ENCODE assay signal across 10 cellular contexts in genomic region chr11:128421577-128421976, GRCh38.
A peak's percentile ranks its signal among the peaks of the same experiment; 100 is the strongest.
DNase-seq lines count a peak whose midpoint lies in the region; TF ChIP-seq lines count a peak whose summit lies in the region.
"Had no signal": no experiment of that assay in that cellular context is flagged by ENCODE, and none has a peak within 500 bp of the region (broad histone marks: within the 10 kb centered on the region; RNA-seq: fewer than 3 reads in every experiment).

No MANE protein-coding gene starts in this region.

- CTCF ChIA-PET in AG04450 (lab: Charles Lee): interaction anchor here (1.1 to 1.3 kb wide), 2 partner anchors 13 to 16 kb away, joined by 3 to 4 read pairs; no protein-coding TSS in a partner anchor

- intact Hi-C loops in activated T-helper 2 cell treated with anti-CD3 and anti-CD28 coated beads, Interferon-gamma antibody, Interleukin-2, Interleukin-4, amounts not matched to agents 10 μg/mL and 5 μg/mL and 100 μg/mL, durations not matched to agents 14 hours and 24 hours and 36 hours (cut with micrococcal nuclease): loop anchor here (5.0 kb wide), 1 partner anchor 44 kb away; no protein-coding TSS in a partner anchor

- POLR2A ChIA-PET in AG04450 (lab: Yijun Ruan, JAX): no interaction called here

- TF ChIP-seq CTCF in AG04450 (IDR thresholded peaks at IDR 0.05; ENCODE audit: low read depth, low read length): no peak

- peak overlapping the region; percentile 21 for H3K27ac Mint-ChIP-seq in activated T-helper 2 cell treated with anti-CD3 and anti-CD28 coated beads, Interferon-gamma antibody, Interleukin-2, Interleukin-4, amounts not matched to agents 10 μg/mL and 5 μg/mL and 100 μg/mL, durations not matched to agents 14 hours and 24 hours and 36 hours

- no peaks in the 10 kb centered on the region for H3K27me3 Mint-ChIP-seq in activated T-helper 2 cell treated with anti-CD3 and anti-CD28 coated beads, Interferon-gamma antibody, Interleukin-2, Interleukin-4, amounts not matched to agents 10 μg/mL and 5 μg/mL and 100 μg/mL, durations not matched to agents 14 hours and 24 hours and 36 hours (ENCODE audit: low read depth)

- peaks cover 38% of the 10 kb centered on the region for H3K4me1 Mint-ChIP-seq in activated T-helper 2 cell treated with anti-CD3 and anti-CD28 coated beads, Interferon-gamma antibody, Interleukin-2, Interleukin-4, amounts not matched to agents 10 μg/mL and 5 μg/mL and 100 μg/mL, durations not matched to agents 14 hours and 24 hours and 36 hours (ENCODE audit: low read depth)

- H3K4me3 Mint-ChIP-seq in activated T-helper 2 cell treated with anti-CD3 and anti-CD28 coated beads, Interferon-gamma antibody, Interleukin-2, Interleukin-4, amounts not matched to agents 10 μg/mL and 5 μg/mL and 100 μg/mL, durations not matched to agents 14 hours and 24 hours and 36 hours (ENCODE audit: low read depth): no peak overlapping the region

- DNase-seq in AG04450 (ENCODE audit: low read depth, low spot score) (no peak), EL (peak; percentile 73), iris pigment epithelial cell (ENCODE audit: low read depth) (peak; percentile 74), SHP77 (lab: John Stamatoyannopoulos, UW) (no peak), occipital lobe (lab: John Stamatoyannopoulos, UW) (no peak), activated gamma-delta T cell (lab: John Stamatoyannopoulos, UW) (no peak), pons (ENCODE audit: low spot score) (no peak)
- no peak for DNase-seq in activated T-helper 2 cell treated with anti-CD3 and anti-CD28 coated beads, Interferon-gamma antibody, Interleukin-2, Interleukin-4, amounts not matched to agents 10 μg/mL and 5 μg/mL and 100 μg/mL, durations not matched to agents 14 hours and 24 hours and 36 hours (ENCODE audit: low spot score)
- DNase-seq: activated effector memory CD4-positive, alpha-beta T cell treated with anti-CD3 and anti-CD28 coated beads, Interleukin-2, amount 50 U/mL, for 16 hours; COR-L47 had no signal

- H3K27ac ChIP-seq in AG04450 (ENCODE audit: low read depth, low read length): peak overlapping the region; percentile 88

- no peaks in the 10 kb centered on the region for H3K36me3 Mint-ChIP-seq in activated T-helper 2 cell treated with anti-CD3 and anti-CD28 coated beads, Interferon-gamma antibody, Interleukin-2, Interleukin-4, amounts not matched to agents 10 μg/mL and 5 μg/mL and 100 μg/mL, durations not matched to agents 14 hours and 24 hours and 36 hours (ENCODE audit: low read depth)

- no peaks in the 10 kb centered on the region for H3K27me3 ChIP-seq in AG04450 (ENCODE audit: control insufficient read depth, insufficient read depth, low read length)

- H3K9me3 ChIP-seq in AG04450 (ENCODE audit: control insufficient read depth, insufficient read depth, low read length): no peaks in the 10 kb centered on the region; the same call in 1 of the 2 replicates

- H3K4me3 ChIP-seq in AG04450 (ENCODE audit: low read depth, low read length): no peak overlapping the region

- peaks cover 6% of the 10 kb centered on the region for H3K9me3 Mint-ChIP-seq in activated T-helper 2 cell treated with anti-CD3 and anti-CD28 coated beads, Interferon-gamma antibody, Interleukin-2, Interleukin-4, amounts not matched to agents 10 μg/mL and 5 μg/mL and 100 μg/mL, durations not matched to agents 14 hours and 24 hours and 36 hours

Comparison
In these comparisons a context has a peak if more than half of its experiments do, and no peak if none do; other contexts are left out.
1. DNase-seq: peak in EL (single experiment) and iris pigment epithelial cell (single experiment); none in AG04450 (single experiment), activated T-helper 2 cell treated with anti-CD3 and anti-CD28 coated beads, Interferon-gamma antibody, Interleukin-2, Interleukin-4, amounts not matched to agents 10 μg/mL and 5 μg/mL and 100 μg/mL, durations not matched to agents 14 hours and 24 hours and 36 hours (single experiment), SHP77 (0 of 2), occipital lobe (single experiment), activated gamma-delta T cell (single experiment) and pons (single experiment).